In the genomic region with DNA sequence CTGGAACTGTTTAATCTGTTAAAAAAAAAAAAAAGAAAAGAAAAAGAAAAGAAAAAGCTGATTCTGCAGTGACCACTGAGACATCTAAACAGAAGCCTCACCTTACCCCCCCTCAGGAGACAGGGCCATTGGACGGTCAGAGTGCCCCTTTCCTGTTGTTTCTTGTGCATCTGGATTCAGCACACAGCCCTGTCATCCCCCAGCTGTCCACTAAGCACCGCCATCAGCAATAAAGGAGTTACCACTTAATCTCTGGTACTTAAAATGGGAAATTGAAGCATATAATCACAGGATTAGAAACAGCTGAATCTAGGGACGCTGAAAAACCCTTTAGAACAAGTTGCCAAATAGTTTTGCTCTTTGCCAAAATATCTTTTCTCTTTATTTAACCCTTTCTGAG, we compare ENCODE assay signal across 11 cellular contexts.
A peak's percentile ranks its signal among the peaks of the same experiment; 100 is the strongest.
DNase-seq lines count a peak whose midpoint lies in the region; ATAC-seq and TF ChIP-seq lines count a peak whose summit lies in the region.
"Had no signal": no experiment of that assay in that cellular context is flagged by ENCODE, and none has a peak within 500 bp of the region (broad histone marks: within the 10 kb centered on the region; RNA-seq: fewer than 3 reads in every experiment).

No MANE protein-coding gene starts in this region.

- no peaks in the 10 kb centered on the region for H3K36me3 ChIP-seq in H7 (replicated peaks; ENCODE audit: control insufficient read depth, insufficient read depth, low read length)

- DNase-seq in AG08396 (ENCODE audit: low spot score), result peak; percentile 11
- peak; percentile 43 for DNase-seq in H7
- peak; percentile 7 for DNase-seq in RPMI7951 (ENCODE audit: low read depth)
- peak in 1 of 2 donors; percentile 8 for DNase-seq in foreskin fibroblast
- no peak for DNase-seq in sciatic nerve (ENCODE audit: low spot score)
- DNase-seq in anterior cingulate cortex (lab: John Stamatoyannopoulos, UW), result no peak
- DNase-seq in islet precursor cell, result no peak
- DNase-seq: activated CD4-positive, alpha-beta memory T cell treated with anti-CD3 and anti-CD28 coated beads, Interleukin-2, amount 10 ng/mL, durations not matched to agents 7 days and 5 days; COR-L47; NCI-H526 had no signal

- intact Hi-C loops in sciatic nerve (cut with DNase I), result no loop called here

- peak; percentile 5 for TF ChIP-seq CTCF in foreskin fibroblast (IDR thresholded peaks at IDR 0.05; ENCODE audit: low read depth, low read length)

- ATAC-seq in sciatic nerve (no peak), GM21723 (IDR thresholded peaks at IDR 0.05; ENCODE audit: unreplicated experiment) (no peak)

- no peaks in the 10 kb centered on the region for H3K27me3 ChIP-seq in H7 (ENCODE audit: control insufficient read depth, insufficient read depth, low read length)

- H3K4me3 ChIP-seq in H7 (ENCODE audit: insufficient read depth, low read depth, low read length), result no peak overlapping the region
- no peak overlapping the region for H3K4me3 ChIP-seq in foreskin fibroblast (ENCODE audit: low read depth in 1 of 2, low read length in 2 of 2)

Comparison
In these comparisons a context has a peak if more than half of its experiments do, and no peak if none do; other contexts are left out.
1. DNase-seq: peak in AG08396 (single experiment), H7 (single experiment) and RPMI7951 (single experiment); none in sciatic nerve (single experiment), anterior cingulate cortex (0 of 58) and islet precursor cell (single experiment).